8 cellular contexts compared by ENCODE assay signal in the genomic region with DNA sequence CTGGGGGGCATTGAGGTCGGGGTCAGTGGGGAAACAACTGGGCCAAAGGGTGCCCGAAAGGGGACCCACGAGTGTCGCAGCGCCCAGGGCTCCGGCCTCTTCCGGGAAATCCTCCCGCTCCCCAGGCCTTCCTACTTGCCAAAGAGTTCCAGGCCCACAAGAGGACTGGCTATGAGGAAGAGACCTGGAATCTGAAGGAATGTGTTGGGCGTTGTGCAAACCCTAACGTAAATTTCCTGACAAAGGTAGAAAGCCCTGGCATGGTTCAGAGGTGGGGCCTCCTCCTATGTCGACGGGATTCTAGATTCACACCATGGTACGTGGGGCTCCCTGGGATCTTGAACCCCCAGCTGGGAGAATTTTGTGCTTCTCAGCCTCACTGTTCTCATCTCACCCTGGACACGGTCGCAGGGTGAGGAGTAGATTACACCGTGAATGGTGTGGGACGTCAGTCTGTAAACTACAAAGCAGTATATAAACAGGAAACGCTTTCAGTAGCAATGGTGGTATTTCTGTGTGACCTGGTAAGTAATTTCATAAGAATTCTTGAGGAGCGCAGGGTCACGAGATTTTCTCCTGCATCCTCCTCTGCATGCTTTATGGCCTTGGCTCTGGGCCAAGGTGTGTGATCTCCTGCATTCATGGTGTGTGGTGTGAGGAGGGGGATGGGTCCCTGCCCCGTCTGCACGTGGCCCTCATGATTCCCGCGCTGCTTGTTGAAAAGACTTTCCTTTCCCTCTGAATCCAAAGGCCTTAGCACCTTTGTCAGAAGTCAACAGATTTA. TPM values are rescaled to one million over a fixed set of nuclear protein-coding genes. Genes with fewer than 3 reads are reported as not detected.
DNase-seq lines count a peak whose midpoint lies in the region; ATAC-seq and TF ChIP-seq lines count a peak whose summit lies in the region.

No MANE protein-coding gene starts in this region.

- peak overlapping the region; percentile 78 for H3K9ac ChIP-seq in IMR-90 (ENCODE audit: low read depth, low read length)

- peak overlapping the region; percentile 37 to 75 for H4K8ac ChIP-seq in IMR-90 (ENCODE audit: low read depth in 2 of 2, low read length in 2 of 2)

- no TSS peak for BruUV-seq in IMR-90 (replicated peaks; lab: Mats Ljungman, UMichigan)

- H3K4me3 ChIP-seq in IMR-90 (ENCODE audit: insufficient read depth, low read depth, low read length) (peak overlapping the region; percentile 66), osteoblast (ENCODE audit: insufficient read depth, low read length) (peak overlapping the region; percentile 82)

- peaks cover 12% of the 10 kb centered on the region for H3K36me3 ChIP-seq in IMR-90 (ENCODE audit: control insufficient read depth, insufficient read depth, low read length)
- peaks cover 21% of the 10 kb centered on the region for H3K36me3 ChIP-seq in osteoblast (ENCODE audit: insufficient read depth, low read length)

- H3K18ac ChIP-seq in IMR-90 (ENCODE audit: low read depth, low read length) = peak overlapping the region; percentile 66

- H4K5ac ChIP-seq in IMR-90 (ENCODE audit: low read depth, low read length) = peak overlapping the region; percentile 69

- H4K91ac ChIP-seq in IMR-90 (ENCODE audit: insufficient read depth, low read depth, low read length) = peak overlapping the region; percentile 85

- dilution Hi-C loops in IMR-90 (cut with HindIII; ENCODE audit: low sequenced_read_pairs, unreplicated experiment) = no loop called here

- peak; percentile 66 for ATAC-seq in IMR-90 (ENCODE audit: low read depth)
- ATAC-seq in foreskin keratinocyte = peak; percentile 42
- no peak for ATAC-seq in HG03280 (IDR thresholded peaks at IDR 0.05; ENCODE audit: unreplicated experiment)

- peak overlapping the region; percentile 69 for H3K4me3 Mint-ChIP-seq in activated CD4-positive, alpha-beta memory T cell treated with anti-CD3 and anti-CD28 coated beads, Interleukin-2, amount 10 ng/mL, durations not matched to agents 7 days and 5 days

- H3K14ac ChIP-seq in IMR-90 (replicated peaks; ENCODE audit: low read depth, low read length) = peak overlapping the region; percentile 97

- CTCF ChIA-PET in IMR-90 (lab: Yijun Ruan, JAX) = interaction anchor here (0.5 to 0.9 kb wide), 2 partner anchors 20 to 75 kb away, joined by 3 to 6 read pairs; no protein-coding TSS in a partner anchor
- CTCF ChIA-PET in activated CD4-positive, alpha-beta memory T cell treated with anti-CD3 and anti-CD28 coated beads, Interleukin-2, amount 10 ng/mL, durations not matched to agents 7 days and 5 days (lab: Charles Lee) = no interaction called here

- in situ Hi-C loops in IMR-90 (cut with MboI; ENCODE audit: low sequenced_read_pairs) = no loop called here

- H3K4me2 ChIP-seq in IMR-90 (ENCODE audit: low read depth, low read length) = peak overlapping the region; percentile 90
- H3K4me2 ChIP-seq in osteoblast (ENCODE audit: insufficient read depth, low read length) = peak overlapping the region; percentile 86

- H2AK9ac ChIP-seq in IMR-90 (replicated peaks; ENCODE audit: low read depth, low read length, poor library complexity) = peak overlapping the region; percentile 99

- H4K20me1 ChIP-seq in IMR-90 (ENCODE audit: insufficient read depth, low read length) (peaks cover 18% of the 10 kb centered on the region), osteoblast (ENCODE audit: insufficient read depth, low read length) (peaks cover 8% of the 10 kb centered on the region)

- no peaks in the 10 kb centered on the region for H3K9me3 Mint-ChIP-seq in activated CD4-positive, alpha-beta memory T cell treated with anti-CD3 and anti-CD28 coated beads, Interleukin-2, amount 10 ng/mL, durations not matched to agents 7 days and 5 days

- intact Hi-C loops in IMR-90 (cut with micrococcal nuclease) = loop anchor here (5.0 to 10.0 kb wide), 2 partner anchors 121 to 168 kb away; a partner anchor contains a TSS

- TF ChIP-seq RAD21 in IMR-90 (IDR thresholded peaks at IDR 0.05; ENCODE audit: low read length) = no peak

- peak overlapping the region; percentile 96 for H2BK5ac ChIP-seq in IMR-90 (ENCODE audit: low read depth, low read length, poor library complexity, severe bottlenecking)

- TF ChIP-seq CTCF in IMR-90 (conservative IDR thresholded peaks at IDR 0.05; ENCODE audit: low read depth, low read length) (no peak), foreskin keratinocyte (conservative IDR thresholded peaks at IDR 0.05) (no peak), osteoblast (IDR thresholded peaks at IDR 0.05; ENCODE audit: extremely low read depth, low read depth, low read length) (no peak)

- H3K27ac Mint-ChIP-seq in activated CD4-positive, alpha-beta memory T cell treated with anti-CD3 and anti-CD28 coated beads, Interleukin-2, amount 10 ng/mL, durations not matched to agents 7 days and 5 days = peak overlapping the region; percentile 76

- 0 out of 3 replicates have a peak overlapping the region, but pooled peaks have one; percentile 10 for H2BK15ac ChIP-seq in IMR-90 (ENCODE audit: low read depth, low read length)

- DNase-seq in DMS153 (lab: John Stamatoyannopoulos, UW) (peak; percentile 49), DMS153 treated with DMSO at 0.1 percent for 48 hours (lab: John Stamatoyannopoulos, UW; ENCODE audit: unreplicated experiment) (no peak), IMR-90 (peak; percentile 91), foreskin keratinocyte (peak in 1 of 2 donors; percentile 81), osteoblast (ENCODE audit: insufficient read length, low spot score, missing footprints) (peak; percentile 93), HPDE6-E6E7 (ENCODE audit: extremely low spot score) (no peak)
- no peak for DNase-seq in activated CD4-positive, alpha-beta memory T cell treated with anti-CD3 and anti-CD28 coated beads, Interleukin-2, amount 10 ng/mL, durations not matched to agents 7 days and 5 days

- peaks cover 10% of the 10 kb centered on the region for H3K9me1 ChIP-seq in IMR-90 (ENCODE audit: insufficient read depth, low read length)

- H3K23ac ChIP-seq in IMR-90 (ENCODE audit: low read depth, low read length) = peak overlapping the region; percentile 96

- WGBS in IMR-90 (ENCODE audit: extremely low coverage in 2 of 2, insufficient read length in 1 of 2), 2 experiments = 40% methylated on average over 1 of the region's 24 CpGs; no CpG with 5 or more reads in 1 of the 2 experiments

- peak overlapping the region; percentile 78 for H2BK120ac ChIP-seq in IMR-90 (ENCODE audit: low read depth, low read length)

- POLR2A ChIA-PET in IMR-90 (lab: Charles Lee; ENCODE audit: unreplicated experiment) = no interaction called here
- POLR2A ChIA-PET in activated CD4-positive, alpha-beta memory T cell treated with anti-CD3 and anti-CD28 coated beads, Interleukin-2, amount 10 ng/mL, durations not matched to agents 7 days and 5 days (lab: Charles Lee) = interaction anchor here (2.3 to 2.7 kb wide), 2 partner anchors 18 to 22 kb away, joined by 14 to 17 read pairs; a partner anchor contains a TSS

- H2AFZ ChIP-seq in IMR-90 (replicated peaks; ENCODE audit: low read length, poor library complexity) (peak overlapping the region; percentile 89), osteoblast (ENCODE audit: low read length) (peak overlapping the region; percentile 53)

- H2BK20ac ChIP-seq in IMR-90 (ENCODE audit: low read depth, low read length) = peak overlapping the region; percentile 65

- H2AK5ac ChIP-seq in IMR-90 (ENCODE audit: low read depth, low read length) = peak overlapping the region; percentile 65

- TF ChIP-seq POLR2A in IMR-90 (IDR thresholded peaks at IDR 0.05; ENCODE audit: low read depth, low read length) = peak; percentile 32; the same call in 1 of the 2 replicates

- H3K27me3 Mint-ChIP-seq in activated CD4-positive, alpha-beta memory T cell treated with anti-CD3 and anti-CD28 coated beads, Interleukin-2, amount 10 ng/mL, durations not matched to agents 7 days and 5 days = peaks cover 6% of the 10 kb centered on the region

- H3K4ac ChIP-seq in IMR-90 (ENCODE audit: low read depth, low read length) = peak overlapping the region; percentile 95

- H3K79me1 ChIP-seq in IMR-90 (ENCODE audit: low read depth in 1 of 2, low read length in 2 of 2) = peaks cover 12 to 36% of the 10 kb centered on the region in 2 experiments

- H3K79me2 ChIP-seq in osteoblast (ENCODE audit: insufficient read depth, low read length) = peaks cover 22% of the 10 kb centered on the region

- peaks cover 45% of the 10 kb centered on the region for H3K4me1 Mint-ChIP-seq in activated CD4-positive, alpha-beta memory T cell treated with anti-CD3 and anti-CD28 coated beads, Interleukin-2, amount 10 ng/mL, durations not matched to agents 7 days and 5 days

- H3K4me1 ChIP-seq in IMR-90 (ENCODE audit: control insufficient read depth, insufficient read depth, low read length) (peaks cover 8% of the 10 kb centered on the region), foreskin keratinocyte (peaks cover 24% of the 10 kb centered on the region), osteoblast (ENCODE audit: insufficient read depth, low read length) (peaks cover 36% of the 10 kb centered on the region)

- H3K56ac ChIP-seq in IMR-90 (ENCODE audit: extremely low read depth, insufficient read depth, low read length) = peak overlapping the region; percentile 51

- H3K9me3 ChIP-seq in IMR-90 (ENCODE audit: control insufficient read depth, insufficient read depth, low read length) (no peaks in the 10 kb centered on the region), osteoblast (ENCODE audit: low read depth, low read length) (no peaks in the 10 kb centered on the region)

- no peaks in the 10 kb centered on the region for H3K27me3 ChIP-seq in IMR-90 (ENCODE audit: control insufficient read depth, insufficient read depth, low read length)
- no peaks in the 10 kb centered on the region for H3K27me3 ChIP-seq in foreskin keratinocyte
- H3K27me3 ChIP-seq in osteoblast (ENCODE audit: insufficient read depth, low read length) = no peaks in the 10 kb centered on the region

- peak overlapping the region; percentile 84 for H3K27ac ChIP-seq in IMR-90 (ENCODE audit: insufficient read depth, low read length)
- peak overlapping the region; percentile 45 for H3K27ac ChIP-seq in foreskin keratinocyte
- peak overlapping the region; percentile 83 for H3K27ac ChIP-seq in osteoblast (ENCODE audit: low read depth, low read length)

- H3K36me3 Mint-ChIP-seq in activated CD4-positive, alpha-beta memory T cell treated with anti-CD3 and anti-CD28 coated beads, Interleukin-2, amount 10 ng/mL, durations not matched to agents 7 days and 5 days (ENCODE audit: low read depth) = peaks cover 8% of the 10 kb centered on the region

RNA-seq across cellular contexts. Expression of a gene that starts 0.9 kb away (rescaled TPM):
- total RNA-seq in IMR-90 (2012; rRNA removed) = 7.8 and 8.6 TPM in 2 replicates
- 14.9 and 18.0 TPM in 2 replicates for polyA plus RNA-seq in IMR-90 (2012; rRNA removed)
- 18.1 and 26.9 TPM in 2 replicates for polyA plus RNA-seq in IMR-90 (2012; cell fraction: cytosol; rRNA removed)
- 22.4 and 64.4 TPM in 2 replicates for polyA plus RNA-seq in IMR-90 (2012; cell fraction: nucleus; rRNA removed; ENCODE audit: low replicate concordance)
- total RNA-seq in activated CD4-positive, alpha-beta memory T cell treated with anti-CD3 and anti-CD28 coated beads, Interleukin-2, amount 10 ng/mL, durations not matched to agents 7 days and 5 days = 1 to 10 TPM; 9.0 to 9.2 TPM
- total RNA-seq in foreskin keratinocyte = 23.9 and 26.1 TPM in 2 replicates
- polyA plus RNA-seq in foreskin keratinocyte = 28.2 and 32.0 TPM in 2 replicates
- total RNA-seq in osteoblast = 9.4 and 11.2 TPM in 2 replicates

RNA-seq across cellular contexts. Expression of a gene that starts 13.9 kb away (rescaled TPM):
- total RNA-seq in IMR-90 (2012; rRNA removed) (16.9 and 17.6 TPM in 2 replicates), foreskin keratinocyte (32.7 and 33.7 TPM in 2 replicates), osteoblast (31.8 and 35.8 TPM in 2 replicates)
- polyA plus RNA-seq in IMR-90 (2012; rRNA removed) (23.5 and 29.6 TPM in 2 replicates), foreskin keratinocyte (35.1 and 36.7 TPM in 2 replicates)
- polyA plus RNA-seq in IMR-90 (2012; cell fraction: cytosol; rRNA removed) = 25.1 and 42.3 TPM in 2 replicates
- 24.9 and 57.8 TPM in 2 replicates for polyA plus RNA-seq in IMR-90 (2012; cell fraction: nucleus; rRNA removed; ENCODE audit: low replicate concordance)
- total RNA-seq in activated CD4-positive, alpha-beta memory T cell treated with anti-CD3 and anti-CD28 coated beads, Interleukin-2, amount 10 ng/mL, durations not matched to agents 7 days and 5 days = 10 to 100 TPM; 28.6 to 32.0 TPM

RNA-seq across cellular contexts. Expression of a gene that starts 23.1 kb away (rescaled TPM):
- total RNA-seq in IMR-90 (2012; rRNA removed) (38.7 and 72.8 TPM in 2 replicates), foreskin keratinocyte (124 and 135 TPM in 2 replicates), osteoblast (53.6 and 54.6 TPM in 2 replicates)
- polyA plus RNA-seq in IMR-90 (2012; rRNA removed) (103 and 130 TPM in 2 replicates), foreskin keratinocyte (187 and 200 TPM in 2 replicates)
- 55.2 and 96.9 TPM in 2 replicates for polyA plus RNA-seq in IMR-90 (2012; cell fraction: cytosol; rRNA removed)
- polyA plus RNA-seq in IMR-90 (2012; cell fraction: nucleus; rRNA removed; ENCODE audit: low replicate concordance) = 22.7 and 54.6 TPM in 2 replicates
- 100 to 1,000 TPM; 120 TPM for total RNA-seq in activated CD4-positive, alpha-beta memory T cell treated with anti-CD3 and anti-CD28 coated beads, Interleukin-2, amount 10 ng/mL, durations not matched to agents 7 days and 5 days

Comparison
In these comparisons a context has a peak if more than half of its experiments do, and no peak if none do; other contexts are left out.
1. DNase-seq: peak in DMS153 (single experiment), IMR-90 (single experiment) and osteoblast (single experiment); none in DMS153 treated with DMSO at 0.1 percent for 48 hours (single experiment), activated CD4-positive, alpha-beta memory T cell treated with anti-CD3 and anti-CD28 coated beads, Interleukin-2, amount 10 ng/mL, durations not matched to agents 7 days and 5 days (single experiment) and HPDE6-E6E7 (single experiment).
2. Peak in every context shown above with its lines, with median percentiles within 50 percentile points of each other: H3K27ac ChIP-seq.